ENCODE assay signal across 25 cellular contexts in the genomic region with DNA sequence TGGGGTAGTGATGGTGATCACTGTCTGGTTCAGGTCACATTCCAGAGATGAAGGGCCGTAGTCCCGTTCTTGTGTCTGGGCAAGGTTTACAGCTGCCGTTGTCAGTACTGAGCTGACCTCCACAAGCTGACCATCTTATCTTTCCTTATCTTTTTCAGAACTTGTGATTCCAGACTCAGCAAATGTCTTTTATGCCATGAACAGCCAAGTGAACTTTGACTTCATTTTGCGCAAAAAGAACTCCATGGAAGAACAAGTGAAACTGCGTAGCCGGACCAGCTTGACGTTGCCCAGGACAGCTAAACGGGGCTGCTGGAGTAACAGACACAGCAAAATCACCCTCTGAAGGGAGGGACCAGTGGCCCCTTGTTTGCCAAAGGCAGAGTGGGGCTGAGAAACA.
"Had no signal": no experiment of that assay in that cellular context is flagged by ENCODE, and none has a peak within 500 bp of the region (broad histone marks: within the 10 kb centered on the region; RNA-seq: fewer than 3 reads in every experiment).

No MANE protein-coding gene starts in this region.

- H3K36me3 ChIP-seq: gastrocnemius medialis, uterus had no signal

- H3K4me1 ChIP-seq: gastrocnemius medialis, left lung, prostate gland, stomach, testis, tibial nerve, upper lobe of right lung, uterus had no signal

- ATAC-seq: esophagus mucosa; gastrocnemius medialis; left lung; naive thymus-derived CD8-positive, alpha-beta T cell; upper lobe of right lung had no signal

- H3K4me3 ChIP-seq: gastrocnemius medialis, left lung, prostate gland, skin epidermis, stomach, testis, tibial nerve, upper lobe of right lung, uterus had no signal

- H3K9me3 ChIP-seq: gastrocnemius medialis, left lung, prostate gland, stomach, testis, tibial nerve, upper lobe of right lung, uterus had no signal

- H3K27me3 ChIP-seq: gastrocnemius medialis, left lung, stomach, testis, tibial nerve, upper lobe of right lung, uterus had no signal

- H3K27ac ChIP-seq: epithelial cell of prostate, gastrocnemius medialis, left lung, prostate gland, skin epidermis, stomach, testis, tibial nerve, upper lobe of right lung, uterus had no signal

- DNase-seq: cortex of kidney; effector CD4-positive, alpha-beta T cell; foreskin fibroblast; gastrocnemius medialis; head of caudate nucleus; left cardiac atrium; left lung; mesendoderm; naive thymus-derived CD8-positive, alpha-beta T cell; nephron progenitor cell; nucleus accumbens; right cardiac atrium; stimulated activated CD4-positive, alpha-beta T cell treated with anti-CD3 and anti-CD28 coated beads, Interleukin-15, amount 100 ng/mL, for 24 hours; stimulated activated CD4-positive, alpha-beta T cell treated with anti-CD3 and anti-CD28 coated beads, Interleukin-4, amount 100 ng/mL, for 1 hour; stimulated activated CD8-positive, alpha-beta memory T cell treated with anti-CD3 and anti-CD28 coated beads, Interleukin-4, amount 100 ng/mL, for 48 hours; stimulated activated naive CD4-positive, alpha-beta T cell treated with Interleukin-2 at 50 U/mL for 16 hours; stomach; testis; upper lobe of right lung; uterus had no signal
